ENCODE assay signal across 9 cellular contexts in genomic region chr2:218260742-218261423, GRCh38. TPM values are rescaled to one million over a fixed set of nuclear protein-coding genes. Genes with fewer than 3 reads are reported as not detected.
DNase-seq lines count a peak whose midpoint lies in the region; ATAC-seq, FAIRE-seq and TF ChIP-seq lines count a peak whose summit lies in the region.
"Had no signal": no experiment of that assay in that cellular context is flagged by ENCODE, and none has a peak within 500 bp of the region (broad histone marks: within the 10 kb centered on the region; RNA-seq: fewer than 3 reads in every experiment).

A gene with protein sequence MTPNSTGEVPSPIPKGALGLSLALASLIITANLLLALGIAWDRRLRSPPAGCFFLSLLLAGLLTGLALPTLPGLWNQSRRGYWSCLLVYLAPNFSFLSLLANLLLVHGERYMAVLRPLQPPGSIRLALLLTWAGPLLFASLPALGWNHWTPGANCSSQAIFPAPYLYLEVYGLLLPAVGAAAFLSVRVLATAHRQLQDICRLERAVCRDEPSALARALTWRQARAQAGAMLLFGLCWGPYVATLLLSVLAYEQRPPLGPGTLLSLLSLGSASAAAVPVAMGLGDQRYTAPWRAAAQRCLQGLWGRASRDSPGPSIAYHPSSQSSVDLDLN (plus strand): TSS chr2:218261015. CDS start chr2:218262725, 1,710 bp downstream.

- H3K36me3 Mint-ChIP-seq in T-helper 1 cell treated with Interleukin-12 subunit alpha and Interleukin-12 subunit beta and Interleukin-4 antibody, amounts not matched to agents 30 μg/mL and 1 μg/mL, for 36 hours (ENCODE audit: low read depth): peaks cover 14% of the 10 kb centered on the region
- peaks cover 11% of the 10 kb centered on the region for H3K36me3 Mint-ChIP-seq in astrocyte (ENCODE audit: low read depth, unreplicated experiment)

- H2BK15ac ChIP-seq in mesenchymal stem cell (ENCODE audit: low read depth, poor library complexity, severe bottlenecking): peak within 1 kb of the TSS; percentile 62

- H2AK5ac ChIP-seq in mesenchymal stem cell (ENCODE audit: low read length, severe bottlenecking): peak within 1 kb of the TSS; percentile 55

- ATAC-seq in thoracic aorta (ENCODE audit: insufficient number of reproducible peaks, low FRiP score, low read depth) (no peak), GM18870 (IDR thresholded peaks at IDR 0.05; ENCODE audit: unreplicated experiment) (no peak)

- H3K23ac ChIP-seq in mesenchymal stem cell (ENCODE audit: low read length in 2 of 2): peak within 1 kb of the TSS in 1 of 2 experiments; percentile 47

- H4K8ac ChIP-seq in mesenchymal stem cell (ENCODE audit: low read length): peak within 1 kb of the TSS; percentile 93

- DNase-seq in T-helper 1 cell: no peak
- DNase-seq in astrocyte (ENCODE audit: low read depth): no peak
- DNase-seq in mesenchymal stem cell: peak; percentile 37
- no peak for DNase-seq in thoracic aorta (ENCODE audit: low spot score)
- no peak for DNase-seq in GM19240 (ENCODE audit: insufficient read length, low spot score)
- no peak for DNase-seq in HCEC 1CT

- no peak for FAIRE-seq in astrocyte (lab: Jason Lieb, UNC)
- FAIRE-seq: TTC549 had no signal

- H3K9me3 ChIP-seq in astrocyte (ENCODE audit: insufficient read depth, low read depth, low read length) (no peaks in the 10 kb centered on the region), mesenchymal stem cell (ENCODE audit: control insufficient read depth, low read length) (no peaks in the 10 kb centered on the region), thoracic aorta (no peaks in the 10 kb centered on the region)

- H4K20me1 ChIP-seq in astrocyte (ENCODE audit: insufficient read depth, low read length): peaks cover 34% of the 10 kb centered on the region

- no peak within 1 kb of the TSS for H3K4me3 ChIP-seq in astrocyte (ENCODE audit: insufficient read depth, low read depth, low read length)
- H3K4me3 ChIP-seq in mesenchymal stem cell (ENCODE audit: insufficient read depth in 1 of 2, low read depth in 1 of 2, low read length in 2 of 2): peak within 1 kb of the TSS in 1 of 2 experiments; percentile 52
- H3K4me3 ChIP-seq in thoracic aorta: no peak within 1 kb of the TSS

- H2BK120ac ChIP-seq in mesenchymal stem cell (ENCODE audit: low read depth, low read length): peak within 1 kb of the TSS; percentile 74

- H3K36me3 ChIP-seq in astrocyte (ENCODE audit: insufficient read depth, low read length) (peaks cover 16% of the 10 kb centered on the region), mesenchymal stem cell (ENCODE audit: control insufficient read depth in 1 of 2, insufficient read depth in 2 of 2, low read depth in 1 of 2, low read length in 2 of 2) (peaks cover 43 to 55% of the 10 kb centered on the region in 2 experiments), thoracic aorta (peaks cover 26% of the 10 kb centered on the region)

- no peaks in the 10 kb centered on the region for H3K79me2 ChIP-seq in astrocyte (ENCODE audit: insufficient read depth, low read length)

- no peaks in the 10 kb centered on the region for H3K9me3 Mint-ChIP-seq in T-helper 1 cell treated with Interleukin-12 subunit alpha and Interleukin-12 subunit beta and Interleukin-4 antibody, amounts not matched to agents 30 μg/mL and 1 μg/mL, for 36 hours
- H3K9me3 Mint-ChIP-seq in astrocyte (ENCODE audit: unreplicated experiment): no peaks in the 10 kb centered on the region

- no peak within 1 kb of the TSS for H3K4me3 Mint-ChIP-seq in T-helper 1 cell treated with Interleukin-12 subunit alpha and Interleukin-12 subunit beta and Interleukin-4 antibody, amounts not matched to agents 30 μg/mL and 1 μg/mL, for 36 hours
- peak within 1 kb of the TSS; percentile 62 for H3K4me3 Mint-ChIP-seq in astrocyte (ENCODE audit: unreplicated experiment)

- H3K4me1 ChIP-seq in astrocyte (ENCODE audit: insufficient read depth, low read length) (peaks cover 14% of the 10 kb centered on the region), mesenchymal stem cell (ENCODE audit: control insufficient read depth, insufficient read depth, low read depth, low read length) (peaks cover 35% of the 10 kb centered on the region), thoracic aorta (ENCODE audit: control insufficient read depth in 1 of 2, low read depth in 2 of 2) (peaks cover 15 to 57% of the 10 kb centered on the region in 2 donors)

- H3K9ac ChIP-seq in astrocyte (ENCODE audit: low read length): no peak within 1 kb of the TSS
- H3K9ac ChIP-seq in mesenchymal stem cell (ENCODE audit: low read length): peak within 1 kb of the TSS; percentile 80

- WGBS in mesenchymal stem cell: 72% methylated on average over 8 of the region's 10 CpGs

- H3K4me2 ChIP-seq in astrocyte (ENCODE audit: low read length) (no peak within 1 kb of the TSS), mesenchymal stem cell (ENCODE audit: low read length, poor library complexity, severe bottlenecking) (no peak within 1 kb of the TSS)

- TF ChIP-seq CTCF in astrocyte (IDR thresholded peaks at IDR 0.05; ENCODE audit: insufficient read depth, low read depth, low read length) (no peak), thoracic aorta (IDR thresholded peaks at IDR 0.05) (no peak)

- H3K27ac ChIP-seq in astrocyte (ENCODE audit: low read depth, low read length): no peak within 1 kb of the TSS
- H3K27ac ChIP-seq in mesenchymal stem cell (ENCODE audit: low read length, poor library complexity, severe bottlenecking): no peak within 1 kb of the TSS
- H3K27ac ChIP-seq in thoracic aorta: peak within 1 kb of the TSS; percentile 67 to 88

- peak within 1 kb of the TSS; percentile 30 to 90 for H3K18ac ChIP-seq in mesenchymal stem cell (ENCODE audit: low read depth in 1 of 2, low read length in 2 of 2)

- peak within 1 kb of the TSS; percentile 95 for H4K91ac ChIP-seq in mesenchymal stem cell (ENCODE audit: low read length)

- H2BK5ac ChIP-seq in mesenchymal stem cell (ENCODE audit: low read depth, low read length, poor library complexity, severe bottlenecking): no peak within 1 kb of the TSS

- no peak within 1 kb of the TSS for H3K14ac ChIP-seq in mesenchymal stem cell (ENCODE audit: low read length in 2 of 2)

- H2BK12ac ChIP-seq in mesenchymal stem cell (ENCODE audit: low read length in 2 of 2): peak within 1 kb of the TSS; percentile 94 to 95

- H3K27me3 ChIP-seq in astrocyte (ENCODE audit: insufficient read depth, low read length): no peaks in the 10 kb centered on the region
- no peaks in the 10 kb centered on the region for H3K27me3 ChIP-seq in mesenchymal stem cell (ENCODE audit: control insufficient read depth in 1 of 2, insufficient read depth in 1 of 2, low read length in 2 of 2)
- no peaks in the 10 kb centered on the region for H3K27me3 ChIP-seq in thoracic aorta (replicated peaks; ENCODE audit: insufficient read depth)

- peaks cover 16% of the 10 kb centered on the region for H3K79me1 ChIP-seq in mesenchymal stem cell (replicated peaks; ENCODE audit: low read length, poor library complexity, severe bottlenecking)

- H3K4me1 Mint-ChIP-seq in T-helper 1 cell treated with Interleukin-12 subunit alpha and Interleukin-12 subunit beta and Interleukin-4 antibody, amounts not matched to agents 30 μg/mL and 1 μg/mL, for 36 hours (ENCODE audit: low read depth): peaks cover 17% of the 10 kb centered on the region
- H3K4me1 Mint-ChIP-seq in astrocyte (ENCODE audit: low read depth, unreplicated experiment): peaks cover 33% of the 10 kb centered on the region

- H2AFZ ChIP-seq in astrocyte (ENCODE audit: low read depth, low read length) (no peak within 1 kb of the TSS), mesenchymal stem cell (ENCODE audit: low read depth, low read length) (no peak within 1 kb of the TSS)

- H3K27me3 Mint-ChIP-seq in T-helper 1 cell treated with Interleukin-12 subunit alpha and Interleukin-12 subunit beta and Interleukin-4 antibody, amounts not matched to agents 30 μg/mL and 1 μg/mL, for 36 hours (ENCODE audit: low read depth): no peaks in the 10 kb centered on the region
- no peaks in the 10 kb centered on the region for H3K27me3 Mint-ChIP-seq in astrocyte (ENCODE audit: low read depth, unreplicated experiment)

- peak within 1 kb of the TSS; percentile 38 for H3K27ac Mint-ChIP-seq in T-helper 1 cell treated with Interleukin-12 subunit alpha and Interleukin-12 subunit beta and Interleukin-4 antibody, amounts not matched to agents 30 μg/mL and 1 μg/mL, for 36 hours
- H3K27ac Mint-ChIP-seq in astrocyte (ENCODE audit: unreplicated experiment): peak within 1 kb of the TSS; percentile 95

- peak within 1 kb of the TSS; percentile 52 to 54 for H3K4ac ChIP-seq in mesenchymal stem cell (ENCODE audit: low read depth in 1 of 2, low read length in 2 of 2)

RNA-seq across cellular contexts. Expression of the gene that starts here (rescaled TPM):
- total RNA-seq in astrocyte (0.55 and 0.70 TPM in 2 replicates), thoracic aorta (1 to 10 TPM; 3.5 to 4.2 TPM)
- 5.1 TPM for polyA plus RNA-seq in mesenchymal stem cell (2013, experiment 1 of 2)
- 5.5 TPM for polyA plus RNA-seq in mesenchymal stem cell (2013, experiment 2 of 2)

Comparison
In these comparisons a context has a peak if more than half of its experiments do, and no peak if none do; other contexts are left out.
1. H3K27ac ChIP-seq: peak in thoracic aorta (2 of 2); none in astrocyte (single experiment) and mesenchymal stem cell (single experiment).